1 cellular context compared by ENCODE assay signal in the genomic region with DNA sequence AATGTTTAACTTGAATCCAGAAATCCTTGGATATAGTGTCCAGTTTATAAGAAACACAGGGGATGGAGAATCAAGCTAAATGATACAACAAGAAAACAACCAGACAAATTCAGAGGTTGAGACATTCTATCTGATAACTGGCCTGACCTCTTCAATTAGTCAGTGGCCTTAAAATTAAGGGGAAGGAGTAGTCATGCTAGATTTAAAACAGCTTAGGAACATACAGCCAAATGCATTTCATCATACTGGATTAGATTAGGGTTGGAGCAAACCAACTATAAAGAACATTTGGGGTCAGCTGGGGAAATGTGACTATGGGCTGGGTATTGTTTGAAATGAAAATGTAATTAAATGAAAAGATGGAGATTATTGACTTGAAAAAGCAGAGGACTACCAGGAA.
TF ChIP-seq lines count a peak whose summit lies in the region.

No MANE protein-coding gene starts in this region.

TF ChIP-seq in SK-N-SH treated with all-trans-retinoic acid at 6 μM for 48 hours, 23 proteins besides CTCF, POLR2A, EP300 and RAD21 (continued from another document):
- TF ChIP-seq, protein P1, sequence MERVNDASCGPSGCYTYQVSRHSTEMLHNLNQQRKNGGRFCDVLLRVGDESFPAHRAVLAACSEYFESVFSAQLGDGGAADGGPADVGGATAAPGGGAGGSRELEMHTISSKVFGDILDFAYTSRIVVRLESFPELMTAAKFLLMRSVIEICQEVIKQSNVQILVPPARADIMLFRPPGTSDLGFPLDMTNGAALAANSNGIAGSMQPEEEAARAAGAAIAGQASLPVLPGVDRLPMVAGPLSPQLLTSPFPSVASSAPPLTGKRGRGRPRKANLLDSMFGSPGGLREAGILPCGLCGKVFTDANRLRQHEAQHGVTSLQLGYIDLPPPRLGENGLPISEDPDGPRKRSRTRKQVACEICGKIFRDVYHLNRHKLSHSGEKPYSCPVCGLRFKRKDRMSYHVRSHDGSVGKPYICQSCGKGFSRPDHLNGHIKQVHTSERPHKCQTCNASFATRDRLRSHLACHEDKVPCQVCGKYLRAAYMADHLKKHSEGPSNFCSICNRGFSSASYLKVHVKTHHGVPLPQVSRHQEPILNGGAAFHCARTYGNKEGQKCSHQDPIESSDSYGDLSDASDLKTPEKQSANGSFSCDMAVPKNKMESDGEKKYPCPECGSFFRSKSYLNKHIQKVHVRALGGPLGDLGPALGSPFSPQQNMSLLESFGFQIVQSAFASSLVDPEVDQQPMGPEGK (CRISPR knock-in tag; IDR thresholded peaks at IDR 0.05; ENCODE audit: borderline replicate concordance), result 0 out of 2 replicates have a peak, but pooled peaks have one; percentile 51
- TF ChIP-seq BACH2 (CRISPR knock-in tag; IDR thresholded peaks at IDR 0.05; ENCODE audit: borderline replicate concordance) (no peak), ARNTL (CRISPR knock-in tag; IDR thresholded peaks at IDR 0.05; ENCODE audit: borderline replicate concordance, low read depth) (no peak), ESRRG (CRISPR knock-in tag; IDR thresholded peaks at IDR 0.05) (no peak)
